Comparison of ENCODE assay signal across 1 cellular context in genomic region chr21:44424608-44425306, GRCh38.
A peak's percentile ranks its signal among the peaks of the same experiment; 100 is the strongest.
TF ChIP-seq lines count a peak whose summit lies in the region.

No MANE protein-coding gene starts in this region.

TF ChIP-seq in K562, 482 proteins besides CTCF, POLR2A, EP300 and RAD21:
- TF ChIP-seq ZNF778 (CRISPR knock-in tag; IDR thresholded peaks at IDR 0.05), result no peak
- TF ChIP-seq CEBPZ (IDR thresholded peaks at IDR 0.05; ENCODE audit: borderline replicate concordance, low read depth, low read length), result no peak
- peak; percentile 35; the same call in 1 of the 2 replicates for TF ChIP-seq ZNF740 (CRISPR knock-in tag; IDR thresholded peaks at IDR 0.05)
- TF ChIP-seq ZNF740 (tag; IDR thresholded peaks at IDR 0.05), result no peak
- no peak for TF ChIP-seq MCM7 (IDR thresholded peaks at IDR 0.05)
